ENCODE assay signal across 2 cellular contexts in genomic region chr3:33067484-33067883, GRCh38.
TF ChIP-seq lines count a peak whose summit lies in the region.

No MANE protein-coding gene starts in this region.

TF ChIP-seq in HCT116, 20 proteins besides CTCF, POLR2A, EP300 and RAD21:
- TF ChIP-seq ZNF274 (IDR thresholded peaks at IDR 0.05; ENCODE audit: low read depth, low read length) (no peak), ZBTB33 (IDR thresholded peaks at IDR 0.05; ENCODE audit: extremely low read depth, insufficient replicate concordance, low read length) (no peak), JUND (IDR thresholded peaks at IDR 0.05) (no peak), TCF7L2 (IDR thresholded peaks at IDR 0.05; ENCODE audit: borderline replicate concordance, extremely low read depth, insufficient read depth, insufficient read length) (no peak)

TF ChIP-seq in K562, 482 proteins besides CTCF, POLR2A, EP300 and RAD21 (continues in another document):
- TF ChIP-seq KDM1A (IDR thresholded peaks at IDR 0.05) (peak; percentile 99), NFIX (CRISPR knock-in tag; IDR thresholded peaks at IDR 0.05; ENCODE audit: low read depth) (no peak), HDAC1 (IDR thresholded peaks at IDR 0.05) (peak in 1 of 2 experiments; percentile 95; a peak in 2 of 4 replicates), HDAC3 (IDR thresholded peaks at IDR 0.05; ENCODE audit: borderline replicate concordance, partially characterized antibody) (peak; percentile 71), U2AF2 (optimal IDR thresholded peaks at IDR 0.05; ENCODE audit: low read depth, low read length) (no peak), HMG20A (CRISPR knock-in tag; conservative IDR thresholded peaks at IDR 0.05) (no peak), ZNF717 (CRISPR knock-in tag; IDR thresholded peaks at IDR 0.05) (no peak), BMI1 (IDR thresholded peaks at IDR 0.05; ENCODE audit: low read length) (no peak), TFAP4 (CRISPR knock-in tag; IDR thresholded peaks at IDR 0.05; ENCODE audit: borderline replicate concordance) (no peak), ZNF57 (CRISPR knock-in tag; IDR thresholded peaks at IDR 0.05) (no peak), RBM34 (IDR thresholded peaks at IDR 0.05; ENCODE audit: borderline replicate concordance, insufficient read depth, low read length) (no peak), ZNF436 (CRISPR knock-in tag; IDR thresholded peaks at IDR 0.05) (no peak), HNRNPLL (IDR thresholded peaks at IDR 0.05; ENCODE audit: low read depth, low read length, poor library complexity, severe bottlenecking) (no peak), RHOXF2B (CRISPR knock-in tag; conservative IDR thresholded peaks at IDR 0.05) (no peak), ZNF431 (CRISPR knock-in tag; IDR thresholded peaks at IDR 0.05) (no peak), ZBTB1 (CRISPR knock-in tag; IDR thresholded peaks at IDR 0.05; ENCODE audit: borderline replicate concordance, low read depth) (no peak), MCM7 (IDR thresholded peaks at IDR 0.05) (no peak), PTTG1 (tag; IDR thresholded peaks at IDR 0.05; ENCODE audit: low read depth) (no peak), ESRRA (IDR thresholded peaks at IDR 0.05; ENCODE audit: borderline replicate concordance, low read depth) (peak; percentile 87; the same call in 1 of the 2 replicates), ZC3H4 (CRISPR knock-in tag; IDR thresholded peaks at IDR 0.05; ENCODE audit: borderline replicate concordance) (no peak), YBX1 (IDR thresholded peaks at IDR 0.05) (no peak), MEF2D (tag; conservative IDR thresholded peaks at IDR 0.05; ENCODE audit: low read depth) (no peak), ZNF280A (IDR thresholded peaks at IDR 0.05; ENCODE audit: low read depth, partially characterized antibody) (no peak), KLF10 (CRISPR knock-in tag; IDR thresholded peaks at IDR 0.05) (no peak), CTBP1 (IDR thresholded peaks at IDR 0.05; ENCODE audit: borderline replicate concordance) (no peak; the same call in 1 of the 2 replicates), PYGO2 (tag; IDR thresholded peaks at IDR 0.05) (no peak), MLLT1 (IDR thresholded peaks at IDR 0.05) (peak in 1 of 2 experiments; percentile 38; a peak in 1 of 4 replicates), EP400 (IDR thresholded peaks at IDR 0.05) (no peak), ZBTB11 (CRISPR knock-in tag; IDR thresholded peaks at IDR 0.05) (no peak), EWSR1 (IDR thresholded peaks at IDR 0.05; ENCODE audit: borderline replicate concordance, low read depth, partially characterized antibody) (no peak), RFX1 (IDR thresholded peaks at IDR 0.05) (peak; percentile 49), PML (IDR thresholded peaks at IDR 0.05; ENCODE audit: low read length) (no peak), SIN3A (IDR thresholded peaks at IDR 0.05; ENCODE audit: borderline replicate concordance in 2 of 2, control insufficient read depth in 1 of 2, low read depth in 2 of 2, low read length in 2 of 2) (no peak), MCM5 (IDR thresholded peaks at IDR 0.05; ENCODE audit: low read depth) (no peak), HDAC6 (IDR thresholded peaks at IDR 0.05; ENCODE audit: low read depth, low read length) (no peak), SRF (CRISPR knock-in tag; IDR thresholded peaks at IDR 0.05) (no peak), ZFPM2 (CRISPR knock-in tag; IDR thresholded peaks at IDR 0.05) (no peak), HSF4 (CRISPR knock-in tag; IDR thresholded peaks at IDR 0.05; ENCODE audit: borderline replicate concordance) (no peak), E4F1 (CRISPR knock-in tag; IDR thresholded peaks at IDR 0.05; ENCODE audit: borderline replicate concordance) (no peak), ZKSCAN8 (CRISPR knock-in tag; IDR thresholded peaks at IDR 0.05) (no peak), USF2 (CRISPR knock-in tag; IDR thresholded peaks at IDR 0.05) (no peak), ATF3 (IDR thresholded peaks at IDR 0.05) (peak; percentile 96), ATF3 (CRISPR knock-in tag; conservative IDR thresholded peaks at IDR 0.05) (peak; percentile 72; the same call in 1 of the 2 replicates), FUS (optimal IDR thresholded peaks at IDR 0.05; ENCODE audit: low read depth, low read length) (no peak), ZNF121 (CRISPR knock-in tag; conservative IDR thresholded peaks at IDR 0.05) (no peak), ZKSCAN3 (CRISPR knock-in tag; IDR thresholded peaks at IDR 0.05) (no peak), MTA1 (IDR thresholded peaks at IDR 0.05; ENCODE audit: borderline replicate concordance) (no peak; the same call in 1 of the 2 replicates), HES1 (IDR thresholded peaks at IDR 0.05; ENCODE audit: low read depth) (peak; percentile 97), MECOM (CRISPR knock-in tag; IDR thresholded peaks at IDR 0.05) (no peak), ZNF408 (CRISPR knock-in tag; IDR thresholded peaks at IDR 0.05; ENCODE audit: low read depth) (no peak), AFF1 (IDR thresholded peaks at IDR 0.05; ENCODE audit: low read depth in 1 of 2, partially characterized antibody in 2 of 2) (no peak), PTBP1 (IDR thresholded peaks at IDR 0.05; ENCODE audit: low read depth, low read length) (no peak), BRD9 (IDR thresholded peaks at IDR 0.05; ENCODE audit: low read depth, partially characterized antibody) (no peak), WHSC1 (IDR thresholded peaks at IDR 0.05; ENCODE audit: low read length) (no peak), ZBTB7A (IDR thresholded peaks at IDR 0.05; ENCODE audit: borderline replicate concordance, control insufficient read depth, low read depth, low read length) (no peak), MAFF (IDR thresholded peaks at IDR 0.05; ENCODE audit: low read length) (peak; percentile 32; the same call in 1 of the 2 replicates), MCM3 (IDR thresholded peaks at IDR 0.05) (no peak)
